ENCODE assay signal across 26 cellular contexts in the genomic region with DNA sequence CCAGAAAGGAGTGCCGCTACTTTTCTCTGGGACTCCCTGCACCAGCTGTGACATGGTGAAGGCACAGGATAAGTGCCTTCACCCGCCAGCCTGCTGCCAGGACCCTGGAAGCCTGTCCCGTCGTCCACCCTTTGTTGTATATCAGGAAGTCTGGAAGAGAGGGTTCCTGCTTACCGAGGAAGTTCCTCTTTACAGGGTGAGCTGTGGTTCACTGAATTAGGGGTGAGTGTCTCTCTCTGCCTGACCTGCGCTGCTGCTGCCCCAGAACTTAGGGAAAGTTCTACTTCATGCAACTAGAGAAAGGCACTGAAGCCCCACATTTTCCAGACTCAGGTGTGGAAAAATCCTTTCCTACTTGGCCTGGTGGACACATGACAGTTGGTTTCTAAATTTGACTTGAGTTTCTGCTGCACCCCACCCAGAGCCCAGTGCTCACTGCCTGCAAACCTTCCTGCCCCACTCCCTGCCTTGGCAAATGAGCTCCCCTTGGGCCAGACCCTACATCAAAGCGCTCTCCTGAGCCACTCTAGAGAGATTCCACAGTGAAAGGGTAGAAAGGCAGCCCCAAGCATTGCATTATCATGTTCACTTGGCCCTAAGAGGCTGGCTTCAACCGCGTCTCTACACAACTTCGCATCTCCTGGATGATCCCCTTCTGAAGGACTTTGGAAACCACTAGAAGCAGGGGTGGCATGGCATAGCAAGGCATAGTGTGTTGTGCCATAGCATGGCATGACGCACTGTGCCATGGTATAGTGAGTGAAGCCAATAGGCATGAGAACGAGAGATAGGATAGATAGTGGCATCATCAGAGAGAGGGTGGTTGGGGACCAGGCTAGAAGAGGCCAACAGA.
DNase-seq lines count a peak whose midpoint lies in the region; ATAC-seq, FAIRE-seq and TF ChIP-seq lines count a peak whose summit lies in the region.
"Had no signal": no experiment of that assay in that cellular context is flagged by ENCODE, and none has a peak within 500 bp of the region (broad histone marks: within the 10 kb centered on the region; RNA-seq: fewer than 3 reads in every experiment).

No MANE protein-coding gene starts in this region.

- FAIRE-seq in urothelium cell line (lab: Jason Lieb, UNC): no peak
- FAIRE-seq: A549 had no signal

- no peaks in the 10 kb centered on the region for H3K4me1 ChIP-seq in gastrocnemius medialis
- H3K4me1 ChIP-seq: A549, testis, vagina had no signal

- peak overlapping the region in 1 of 2 donors; percentile 42 for H3K27ac Mint-ChIP-seq in stimulated activated naive CD8-positive, alpha-beta T cell treated with anti-CD3 and anti-CD28 coated beads, Interleukin-15, amount 100 ng/mL, for 72 hours
- H3K27ac Mint-ChIP-seq in endothelial cell (ENCODE audit: unreplicated experiment): peak overlapping the region; percentile 54
- H3K27ac Mint-ChIP-seq: activated CD8-positive, alpha-beta T cell treated with anti-CD3 and anti-CD28 coated beads, Interleukin-2, amount 10 ng/mL, durations not matched to agents 7 days and 5 days; CD8-positive, alpha-beta T cell; H9; nephron progenitor cell had no signal

- DNase-seq in stimulated activated naive CD8-positive, alpha-beta T cell treated with anti-CD3 and anti-CD28 coated beads, Interleukin-15, Interleukin-2, amounts not matched to agents 100 U/mL and 50 U/mL, for 24 hours: no peak
- no peak for DNase-seq in stimulated activated naive CD8-positive, alpha-beta T cell treated with anti-CD3 and anti-CD28 coated beads, Interleukin-15, amount 100 ng/mL, for 72 hours
- DNase-seq in NOMO-1 treated with dmso at 0.1 percent for 144 hours (lab: John Stamatoyannopoulos, UW; ENCODE audit: unreplicated experiment): peak; percentile 17
- DNase-seq in endothelial cell (ENCODE audit: low spot score): no peak
- DNase-seq in urothelium cell line (ENCODE audit: low spot score): no peak
- no peak for DNase-seq in gastrocnemius medialis
- DNase-seq in GM13977 (ENCODE audit: low spot score): no peak
- no peak for DNase-seq in T-helper 9 cell
- DNase-seq: activated CD8-positive, alpha-beta T cell treated with anti-CD3 and anti-CD28 coated beads, Interleukin-2, amount 10 ng/mL, durations not matched to agents 7 days and 5 days; activated naive CD4-positive, alpha-beta T cell treated with anti-CD3 and anti-CD28 coated beads, Interleukin-2, amount 50 U/mL, for 16 hours; amygdala; brain microvascular endothelial cell; CD8-positive, alpha-beta T cell; cerebellar nuclear complex; H9; hippocampal formation; left cardiac atrium; NCI-H1694 treated with DMSO at 0.1 percent for 48 hours; NCI-H510A; nephron progenitor cell; RPMI8226; stimulated activated CD4-positive, alpha-beta T cell treated with anti-CD3 and anti-CD28 coated beads, Interleukin-15, amount 100 ng/mL, for 24 hours; stimulated activated naive CD4-positive, alpha-beta T cell; testis had no signal

- H3K27me3 Mint-ChIP-seq in stimulated activated naive CD8-positive, alpha-beta T cell treated with anti-CD3 and anti-CD28 coated beads, Interleukin-15, amount 100 ng/mL, for 72 hours: peaks cover 28% of the 10 kb centered on the region
- peaks cover 2% of the 10 kb centered on the region for H3K27me3 Mint-ChIP-seq in endothelial cell (ENCODE audit: unreplicated experiment)

- peak; percentile 20 for ATAC-seq in stimulated activated naive CD8-positive, alpha-beta T cell treated with anti-CD3 and anti-CD28 coated beads, Interleukin-15, Interleukin-2, amounts not matched to agents 100 U/mL and 50 U/mL, for 24 hours
- no peak for ATAC-seq in stimulated activated naive CD8-positive, alpha-beta T cell treated with anti-CD3 and anti-CD28 coated beads, Interleukin-15, amount 100 ng/mL, for 72 hours
- no peak for ATAC-seq in gastrocnemius medialis
- ATAC-seq: A549; activated CD8-positive, alpha-beta T cell treated with anti-CD3 and anti-CD28 coated beads, Interleukin-2, amount 10 ng/mL, durations not matched to agents 7 days and 5 days; CD8-positive, alpha-beta T cell; left cardiac atrium had no signal

- no peaks in the 10 kb centered on the region for H3K4me1 Mint-ChIP-seq in stimulated activated naive CD8-positive, alpha-beta T cell treated with anti-CD3 and anti-CD28 coated beads, Interleukin-15, amount 100 ng/mL, for 72 hours
- peaks cover 32% of the 10 kb centered on the region for H3K4me1 Mint-ChIP-seq in endothelial cell (ENCODE audit: unreplicated experiment)

- no peak overlapping the region for H3K27ac ChIP-seq in gastrocnemius medialis
- H3K27ac ChIP-seq: A549, brain microvascular endothelial cell, testis, vagina had no signal

- H3K9me3 ChIP-seq in gastrocnemius medialis: no peaks in the 10 kb centered on the region
- H3K9me3 ChIP-seq: A549, testis, vagina had no signal

- no peak for TF ChIP-seq CTCF in endothelial cell (IDR thresholded peaks at IDR 0.05; ENCODE audit: unreplicated experiment)
- TF ChIP-seq CTCF in gastrocnemius medialis (IDR thresholded peaks at IDR 0.05 in 4 of 5, conservative IDR thresholded peaks at IDR 0.05 in 1 of 5): no peak
- no peak for TF ChIP-seq CTCF in GM13977 (IDR thresholded peaks at IDR 0.05; ENCODE audit: extremely low read depth, insufficient read depth, missing control alignments)

- no peaks in the 10 kb centered on the region for H3K27me3 ChIP-seq in gastrocnemius medialis
- H3K27me3 ChIP-seq: brain microvascular endothelial cell, testis, vagina had no signal

- peaks cover 6% of the 10 kb centered on the region for H3K36me3 Mint-ChIP-seq in endothelial cell (ENCODE audit: low read depth, unreplicated experiment)
- H3K36me3 Mint-ChIP-seq: CD8-positive, alpha-beta T cell had no signal

- TF ChIP-seq POLR2A in gastrocnemius medialis (IDR thresholded peaks at IDR 0.05): no peak

- in situ Hi-C loops in gastrocnemius medialis (cut with MboI; ENCODE audit: low sequenced_read_pairs in 4 of 4): no loop called here
- in situ Hi-C loops in GM13977 (cut with MboI; ENCODE audit: low pct_unique_long_range_greater_than_20kb, low sequenced_read_pairs, unreplicated experiment): no loop called here

- intact Hi-C loops in gastrocnemius medialis (cut with DNase I; ENCODE audit: low total_unique reads): no loop called here

- no peaks in the 10 kb centered on the region for H3K36me3 ChIP-seq in gastrocnemius medialis
- H3K36me3 ChIP-seq: brain microvascular endothelial cell, vagina had no signal

- no peak overlapping the region for H3K4me3 Mint-ChIP-seq in stimulated activated naive CD8-positive, alpha-beta T cell treated with anti-CD3 and anti-CD28 coated beads, Interleukin-15, amount 100 ng/mL, for 72 hours
- H3K4me3 Mint-ChIP-seq in endothelial cell (ENCODE audit: unreplicated experiment): peak overlapping the region; percentile 72
- H3K4me3 Mint-ChIP-seq: activated CD8-positive, alpha-beta T cell treated with anti-CD3 and anti-CD28 coated beads, Interleukin-2, amount 10 ng/mL, durations not matched to agents 7 days and 5 days; CD8-positive, alpha-beta T cell; H9; nephron progenitor cell had no signal

- no peaks in the 10 kb centered on the region for H3K9me3 Mint-ChIP-seq in stimulated activated naive CD8-positive, alpha-beta T cell treated with anti-CD3 and anti-CD28 coated beads, Interleukin-15, amount 100 ng/mL, for 72 hours
- no peaks in the 10 kb centered on the region for H3K9me3 Mint-ChIP-seq in endothelial cell (ENCODE audit: unreplicated experiment)
- H3K9me3 Mint-ChIP-seq: CD8-positive, alpha-beta T cell; H9; nephron progenitor cell had no signal

- H3K4me3 ChIP-seq in gastrocnemius medialis: no peak overlapping the region
- H3K4me3 ChIP-seq: A549, testis, vagina had no signal
